ENCODE assay signal across 22 cellular contexts in the genomic region with DNA sequence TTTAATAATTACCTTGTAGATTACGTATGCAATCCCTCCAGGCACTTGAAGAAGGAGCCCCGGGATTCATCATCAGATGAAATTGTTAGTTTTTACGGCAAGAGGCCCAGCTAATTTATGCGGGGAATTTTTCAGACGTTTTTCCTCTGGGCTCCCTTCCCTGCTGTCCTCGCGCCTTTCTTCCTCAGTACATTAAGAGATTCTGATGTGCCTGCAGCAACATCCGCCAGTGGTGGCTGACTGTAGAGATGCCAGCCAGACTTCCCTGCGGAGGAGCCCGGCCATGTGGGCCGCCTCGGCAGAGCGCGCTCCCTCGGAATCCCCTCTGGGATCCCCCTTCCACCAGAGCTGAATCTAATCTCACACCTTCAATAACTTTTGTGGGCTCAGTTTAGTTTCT. TPM values are rescaled to one million over a fixed set of nuclear protein-coding genes. Genes with fewer than 3 reads are reported as not detected.
A peak's percentile ranks its signal among the peaks of the same experiment; 100 is the strongest.
DNase-seq lines count a peak whose midpoint lies in the region; ATAC-seq and TF ChIP-seq lines count a peak whose summit lies in the region.
"Had no signal": no experiment of that assay in that cellular context is flagged by ENCODE, and none has a peak within 500 bp of the region (broad histone marks: within the 10 kb centered on the region; RNA-seq: fewer than 3 reads in every experiment).

No MANE protein-coding gene starts in this region.

- H3K4me3 ChIP-seq in left lung: no peak overlapping the region
- H3K4me3 ChIP-seq: HAP-1 had no signal

- peak overlapping the region; percentile 3 for H3K27ac Mint-ChIP-seq in chondrocyte (ENCODE audit: unreplicated experiment)
- H3K27ac Mint-ChIP-seq: activated CD4-positive, alpha-beta T cell treated with anti-CD3 and anti-CD28 coated beads, Interleukin-2, amount 10 ng/mL, durations not matched to agents 7 days and 5 days; CD8-positive, alpha-beta T cell; effector memory CD8-positive, alpha-beta T cell; IgD-negative memory B cell had no signal

- no peak for TF ChIP-seq POLR2A in erythroblast (IDR thresholded peaks at IDR 0.05; ENCODE audit: low read length)

- H3K36me3 ChIP-seq in left lung: no peaks in the 10 kb centered on the region
- H3K36me3 ChIP-seq: HAP-1 had no signal

- peaks cover 8 to 51% of the 10 kb centered on the region in 2 donors for H3K27me3 ChIP-seq in left lung

- H3K4me3 Mint-ChIP-seq in chondrocyte (ENCODE audit: unreplicated experiment): no peak overlapping the region
- H3K4me3 Mint-ChIP-seq: activated CD4-positive, alpha-beta T cell treated with anti-CD3 and anti-CD28 coated beads, Interleukin-2, amount 10 ng/mL, durations not matched to agents 7 days and 5 days; CD8-positive, alpha-beta T cell; central memory CD8-positive, alpha-beta T cell; effector memory CD8-positive, alpha-beta T cell; IgD-negative memory B cell had no signal

- no peaks in the 10 kb centered on the region for H3K9me3 Mint-ChIP-seq in chondrocyte (ENCODE audit: low read depth)
- H3K9me3 Mint-ChIP-seq: activated CD4-positive, alpha-beta T cell treated with anti-CD3 and anti-CD28 coated beads, Interleukin-2, amount 10 ng/mL, durations not matched to agents 7 days and 5 days; CD8-positive, alpha-beta T cell; effector memory CD8-positive, alpha-beta T cell; IgD-negative memory B cell had no signal

- no peak overlapping the region for H3K27ac ChIP-seq in left lung

- ATAC-seq in left lung: no peak
- ATAC-seq: CD8-positive, alpha-beta T cell; effector memory CD8-positive, alpha-beta T cell; left colon had no signal

- no peaks in the 10 kb centered on the region for H3K36me3 Mint-ChIP-seq in chondrocyte (ENCODE audit: low read depth)
- H3K36me3 Mint-ChIP-seq: CD8-positive, alpha-beta T cell; IgD-negative memory B cell had no signal

- no peaks in the 10 kb centered on the region for H3K9me3 ChIP-seq in left lung
- H3K9me3 ChIP-seq: HAP-1 had no signal

- peaks cover 11% of the 10 kb centered on the region for H3K4me1 Mint-ChIP-seq in chondrocyte (ENCODE audit: low read depth)
- H3K4me1 Mint-ChIP-seq: activated CD4-positive, alpha-beta T cell treated with anti-CD3 and anti-CD28 coated beads, Interleukin-2, amount 10 ng/mL, durations not matched to agents 7 days and 5 days; central memory CD8-positive, alpha-beta T cell; IgD-negative memory B cell had no signal

- TF ChIP-seq CTCF in chondrocyte (IDR thresholded peaks at IDR 0.05) (no peak), left lung (IDR thresholded peaks at IDR 0.05) (no peak)

- DNase-seq in Ammon's horn (ENCODE audit: low spot score): peak; percentile 12
- DNase-seq in M059J (ENCODE audit: low read depth): peak; percentile 46
- no peak for DNase-seq in chondrocyte (ENCODE audit: low spot score)
- peak; percentile 3 for DNase-seq in left kidney (ENCODE audit: low read depth, low spot score)
- DNase-seq in left lung: no peak
- no peak for DNase-seq in erythroblast (lab: John Stamatoyannopoulos, UW)
- no peak for DNase-seq in stimulated activated CD4-positive, alpha-beta T cell treated with anti-CD3 and anti-CD28 coated beads, Interleukin-4, amount 100 ng/mL, for 24 hours
- DNase-seq in stimulated activated naive CD4-positive, alpha-beta T cell treated with Interleukin-2 at 50 U/mL for 16 hours (lab: John Stamatoyannopoulos, UW): no peak
- DNase-seq: activated CD4-positive, alpha-beta T cell treated with anti-CD3 and anti-CD28 coated beads, Interleukin-2, amount 10 ng/mL, durations not matched to agents 7 days and 5 days; activated CD8-positive, alpha-beta memory T cell treated with anti-CD3 and anti-CD28 coated beads, Interleukin-2, amount 50 U/mL, for 4 hours; activated gamma-delta T cell; CD8-positive, alpha-beta T cell; effector memory CD8-positive, alpha-beta T cell; left colon; MV-4-11; NCI-H2171; RPMI8226; SW 1271 had no signal

- H3K27me3 Mint-ChIP-seq in chondrocyte (ENCODE audit: low read depth): peaks cover 12% of the 10 kb centered on the region

- H3K4me1 ChIP-seq in left lung: no peaks in the 10 kb centered on the region

- intact Hi-C loops in left lung (cut with DNase I): no loop called here

RNA-seq across cellular contexts. Expression of a gene that starts 46.4 kb away (rescaled TPM):
- total RNA-seq in M059J (2014; rRNA removed; shearing (Covaris generic)): 3.3 and 6.2 TPM in 2 replicates
- total RNA-seq in chondrocyte: 0.05 TPM in 1 of 3 replicates, not detected in the others
- not detected for total RNA-seq in left lung
- total RNA-seq: activated CD4-positive, alpha-beta T cell treated with anti-CD3 and anti-CD28 coated beads, Interleukin-2, amount 10 ng/mL, durations not matched to agents 7 days and 5 days; CD8-positive, alpha-beta T cell; left colon; omental fat pad had no signal

Comparison
In these comparisons a context has a peak if more than half of its experiments do, and no peak if none do; other contexts are left out.
1. DNase-seq: peak in Ammon's horn (single experiment), M059J (single experiment) and left kidney (single experiment); none in chondrocyte (single experiment), left lung (0 of 2), erythroblast (0 of 2), stimulated activated CD4-positive, alpha-beta T cell treated with anti-CD3 and anti-CD28 coated beads, Interleukin-4, amount 100 ng/mL, for 24 hours (single experiment) and stimulated activated naive CD4-positive, alpha-beta T cell treated with Interleukin-2 at 50 U/mL for 16 hours (single experiment).